Comparison of ENCODE assay signal across 8 cellular contexts in the genomic region with DNA sequence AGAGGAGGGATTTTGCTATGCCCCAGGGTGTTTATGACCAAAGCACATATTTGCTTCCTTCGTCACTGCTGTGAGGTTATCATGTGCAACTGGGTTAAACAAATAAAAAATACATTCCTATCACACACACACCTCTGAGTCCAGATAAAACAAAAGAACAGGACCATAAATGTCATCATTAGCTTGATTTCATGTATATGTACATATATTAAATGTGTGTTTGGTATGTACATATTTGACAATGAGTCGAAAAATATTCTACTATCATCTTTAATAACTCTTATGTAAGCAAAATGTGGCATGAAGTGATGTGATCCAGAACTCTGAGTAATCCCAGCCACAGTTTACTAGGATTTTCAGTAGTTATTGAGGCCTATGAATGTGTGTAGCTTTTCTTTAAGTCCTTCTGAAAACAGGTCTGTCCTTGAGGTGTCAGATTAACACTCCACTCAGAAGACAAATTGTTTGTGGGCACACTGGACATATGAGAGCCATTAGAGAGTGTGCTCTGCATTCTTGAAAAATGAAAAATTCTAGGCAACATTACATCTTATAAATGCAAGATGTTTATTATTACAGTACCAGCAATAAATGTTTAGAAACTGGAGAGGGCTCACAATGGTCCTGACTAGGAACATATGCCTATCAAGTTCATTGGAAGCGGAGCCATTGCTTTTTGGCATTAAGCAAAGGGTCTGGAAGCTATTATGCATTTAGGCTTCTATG.
DNase-seq lines count a peak whose midpoint lies in the region; ATAC-seq and TF ChIP-seq lines count a peak whose summit lies in the region.

No MANE protein-coding gene starts in this region.

- H3K36me3 ChIP-seq in muscle layer of duodenum (ENCODE audit: control insufficient read depth in 1 of 2, insufficient read depth in 2 of 2, low read length in 2 of 2), result no peaks in the 10 kb centered on the region
- H3K36me3 ChIP-seq in adrenal gland (replicated peaks in 1 of 2), result no peaks in the 10 kb centered on the region

- TF ChIP-seq CTCF in cardiac fibroblast (IDR thresholded peaks at IDR 0.05; ENCODE audit: low read depth, low read length), result no peak
- TF ChIP-seq CTCF in adrenal gland (IDR thresholded peaks at IDR 0.05), result no peak

- TF ChIP-seq POLR2A in adrenal gland (IDR thresholded peaks at IDR 0.05), result no peak

- ATAC-seq in HG02885 (IDR thresholded peaks at IDR 0.05; ENCODE audit: poor library complexity, unreplicated experiment), result no peak

- intact Hi-C loops in posterior vena cava (cut with DNase I), result no loop called here
- intact Hi-C loops in adrenal gland (cut with DNase I), result no loop called here

- H3K9me3 ChIP-seq in muscle layer of duodenum (ENCODE audit: control insufficient read depth in 1 of 2, low read length in 2 of 2) (no peaks in the 10 kb centered on the region), adrenal gland (replicated peaks in 1 of 3) (no peaks in the 10 kb centered on the region)

- H3K27ac ChIP-seq in muscle layer of duodenum (ENCODE audit: low read length), result peak overlapping the region; percentile 4
- H3K27ac ChIP-seq in adrenal gland, result no peak overlapping the region

- H3K4me3 ChIP-seq in cardiac fibroblast (replicated peaks in 1 of 2; ENCODE audit: low read depth in 2 of 2, low read length in 2 of 2) (no peak overlapping the region), muscle layer of duodenum (ENCODE audit: low read depth in 1 of 2, low read length in 2 of 2) (no peak overlapping the region), adrenal gland (no peak overlapping the region)

- 57 to 76% (median 69%) methylated on average over 3 of the region's 3 CpGs for WGBS in adrenal gland, 4 donors

- DNase-seq in DMS53 treated with DMSO at 0.1 percent for 48 hours (lab: John Stamatoyannopoulos, UW; ENCODE audit: unreplicated experiment) (peak; percentile 11), NCI-H187 (lab: John Stamatoyannopoulos, UW) (peak; percentile 8 to 23), cardiac fibroblast (ENCODE audit: low read depth in 2 of 2) (peak; percentile 67 to 80), posterior vena cava (ENCODE audit: low spot score) (no peak), activated gamma-delta T cell (lab: John Stamatoyannopoulos, UW) (no peak), adrenal gland (no peak)

- peaks cover 0 to 6% of the 10 kb centered on the region in 2 donors for H3K4me1 ChIP-seq in muscle layer of duodenum (ENCODE audit: control insufficient read depth in 1 of 2, insufficient read depth in 2 of 2, low read length in 2 of 2)
- H3K4me1 ChIP-seq in adrenal gland (replicated peaks in 1 of 2), result no peaks in the 10 kb centered on the region

- H3K27me3 ChIP-seq in muscle layer of duodenum (ENCODE audit: low read depth, low read length), result no peaks in the 10 kb centered on the region
- H3K27me3 ChIP-seq in adrenal gland, result no peaks in the 10 kb centered on the region

Comparison
In these comparisons a context has a peak if more than half of its experiments do, and no peak if none do; other contexts are left out.
1. DNase-seq: peak in DMS53 treated with DMSO at 0.1 percent for 48 hours (single experiment), NCI-H187 (2 of 2) and cardiac fibroblast (2 of 2); none in posterior vena cava (single experiment), activated gamma-delta T cell (single experiment) and adrenal gland (0 of 7).